16 cellular contexts compared by ENCODE assay signal in the genomic region with DNA sequence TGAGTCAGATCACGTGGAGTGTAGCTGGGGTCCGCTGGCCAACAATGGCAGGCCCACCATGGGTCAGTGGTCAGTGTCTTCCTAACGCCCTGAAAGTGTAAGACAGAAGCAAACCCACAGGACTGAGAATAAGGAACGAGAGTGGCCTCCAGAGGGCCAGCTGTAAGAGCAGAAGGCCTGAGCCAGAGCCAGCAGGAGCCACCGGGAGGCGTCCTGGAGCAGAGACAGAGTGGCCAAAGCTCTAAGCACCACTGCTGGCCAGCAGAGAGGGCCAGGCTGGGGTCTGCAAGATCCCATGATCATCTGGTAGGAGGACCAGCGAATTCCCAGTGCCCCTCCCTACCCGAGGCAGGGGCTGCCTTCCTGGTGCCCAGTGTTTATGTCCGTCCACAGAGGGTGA. TPM values are rescaled to one million over a fixed set of nuclear protein-coding genes. Genes with fewer than 3 reads are reported as not detected.
A peak's percentile ranks its signal among the peaks of the same experiment; 100 is the strongest.
DNase-seq lines count a peak whose midpoint lies in the region; ATAC-seq and TF ChIP-seq lines count a peak whose summit lies in the region.
"Had no signal": no experiment of that assay in that cellular context is flagged by ENCODE, and none has a peak within 500 bp of the region (broad histone marks: within the 10 kb centered on the region; RNA-seq: fewer than 3 reads in every experiment).

No MANE protein-coding gene starts in this region.

- no peaks in the 10 kb centered on the region for H3K27me3 Mint-ChIP-seq in osteocyte (ENCODE audit: unreplicated experiment)
- peaks cover 15% of the 10 kb centered on the region for H3K27me3 Mint-ChIP-seq in activated CD8-positive, alpha-beta memory T cell treated with anti-CD3 and anti-CD28 coated beads, Interleukin-2, amount 10 ng/mL, durations not matched to agents 7 days and 5 days

- no peaks in the 10 kb centered on the region for H3K4me1 Mint-ChIP-seq in osteocyte (ENCODE audit: unreplicated experiment)
- H3K4me1 Mint-ChIP-seq in activated CD8-positive, alpha-beta memory T cell treated with anti-CD3 and anti-CD28 coated beads, Interleukin-2, amount 10 ng/mL, durations not matched to agents 7 days and 5 days, result no peaks in the 10 kb centered on the region

- TF ChIP-seq POLR2A in ovary (IDR thresholded peaks at IDR 0.05), result no peak

- 60 to 68% (median 67%) methylated on average over 8 to 9 of the region's 9 CpGs for WGBS in ovary, 3 donors

- no peaks in the 10 kb centered on the region for H3K36me3 ChIP-seq in ovary
- H3K36me3 ChIP-seq: esophagus squamous epithelium, stomach had no signal

- TF ChIP-seq EP300 in ovary (IDR thresholded peaks at IDR 0.05), result no peak

- TF ChIP-seq CTCF in GM12873 (IDR thresholded peaks at IDR 0.05; ENCODE audit: insufficient read depth, low read depth, low read length, missing control alignments) (peak; percentile 15), epithelial cell of proximal tubule (conservative IDR thresholded peaks at IDR 0.05; ENCODE audit: low read depth, low read length) (peak; percentile 28), osteocyte (IDR thresholded peaks at IDR 0.05) (peak; percentile 34), ovary (IDR thresholded peaks at IDR 0.05) (no peak), GM10266 (IDR thresholded peaks at IDR 0.05; ENCODE audit: control insufficient read depth, insufficient read depth, low read depth, missing control alignments) (no peak)

- ATAC-seq in HG03139 (IDR thresholded peaks at IDR 0.05; ENCODE audit: unreplicated experiment), result no peak
- no peak for ATAC-seq in activated CD8-positive, alpha-beta memory T cell treated with anti-CD3 and anti-CD28 coated beads, Interleukin-2, amount 10 ng/mL, durations not matched to agents 7 days and 5 days
- ATAC-seq: activated CD4-positive, CD25-positive, alpha-beta regulatory T cell treated with anti-CD3 and anti-CD28 coated beads, Interleukin-2, amount 50 U/mL, for 24 hours had no signal

- H3K27me3 ChIP-seq in ovary, result no peaks in the 10 kb centered on the region

- CTCF ChIA-PET in activated CD8-positive, alpha-beta memory T cell treated with anti-CD3 and anti-CD28 coated beads, Interleukin-2, amount 10 ng/mL, durations not matched to agents 7 days and 5 days (lab: Charles Lee), result no interaction called here

- no peaks in the 10 kb centered on the region for H3K4me1 ChIP-seq in ovary (ENCODE audit: insufficient read depth)
- H3K4me1 ChIP-seq: esophagus squamous epithelium, stomach had no signal

- H3K4me3 ChIP-seq in epithelial cell of proximal tubule (ENCODE audit: low read depth, low read length) (no peak overlapping the region), ovary (no peak overlapping the region)
- H3K4me3 ChIP-seq: esophagus squamous epithelium, stomach had no signal

- H3K9me3 Mint-ChIP-seq in osteocyte (ENCODE audit: unreplicated experiment), result peaks cover 5% of the 10 kb centered on the region
- H3K9me3 Mint-ChIP-seq in activated CD8-positive, alpha-beta memory T cell treated with anti-CD3 and anti-CD28 coated beads, Interleukin-2, amount 10 ng/mL, durations not matched to agents 7 days and 5 days (ENCODE audit: low read depth), result no peaks in the 10 kb centered on the region

- peak; percentile 1 for DNase-seq in OCI-M1 (lab: John Stamatoyannopoulos, UW)
- DNase-seq in epithelial cell of proximal tubule (ENCODE audit: low read depth), result no peak
- DNase-seq in osteocyte (ENCODE audit: extremely low spot score, unreplicated experiment), result no peak
- no peak for DNase-seq in ovary
- DNase-seq in GM10266 (ENCODE audit: extremely low spot score), result no peak
- no peak for DNase-seq in activated CD8-positive, alpha-beta memory T cell treated with anti-CD3 and anti-CD28 coated beads, Interleukin-2, amount 10 ng/mL, durations not matched to agents 7 days and 5 days
- DNase-seq: cerebellar nuclear complex, esophagus squamous epithelium, mammary epithelial cell, NCI-H1092 treated with DMSO at 0.1 percent for 48 hours, stomach had no signal

- intact Hi-C loops in ovary (cut with DNase I), result no loop called here

- no peaks in the 10 kb centered on the region for H3K9me3 ChIP-seq in ovary
- H3K9me3 ChIP-seq: esophagus squamous epithelium had no signal

- no peak overlapping the region for H3K27ac ChIP-seq in ovary
- H3K27ac ChIP-seq: esophagus squamous epithelium, stomach had no signal

- no peak overlapping the region for H3K27ac Mint-ChIP-seq in osteocyte (ENCODE audit: unreplicated experiment)
- H3K27ac Mint-ChIP-seq in activated CD8-positive, alpha-beta memory T cell treated with anti-CD3 and anti-CD28 coated beads, Interleukin-2, amount 10 ng/mL, durations not matched to agents 7 days and 5 days, result no peak overlapping the region
- H3K27ac Mint-ChIP-seq: activated naive CD8-positive, alpha-beta T cell had no signal

- no peaks in the 10 kb centered on the region for H3K36me3 Mint-ChIP-seq in osteocyte (ENCODE audit: unreplicated experiment)
- H3K36me3 Mint-ChIP-seq in activated CD8-positive, alpha-beta memory T cell treated with anti-CD3 and anti-CD28 coated beads, Interleukin-2, amount 10 ng/mL, durations not matched to agents 7 days and 5 days, result no peaks in the 10 kb centered on the region
- H3K36me3 Mint-ChIP-seq: activated naive CD8-positive, alpha-beta T cell had no signal

- no peak overlapping the region for H3K4me3 Mint-ChIP-seq in osteocyte (ENCODE audit: unreplicated experiment)
- no peak overlapping the region for H3K4me3 Mint-ChIP-seq in activated CD8-positive, alpha-beta memory T cell treated with anti-CD3 and anti-CD28 coated beads, Interleukin-2, amount 10 ng/mL, durations not matched to agents 7 days and 5 days
- H3K4me3 Mint-ChIP-seq: activated naive CD8-positive, alpha-beta T cell had no signal

RNA-seq across cellular contexts. Expression of gene CCDC201, which starts 9.2 kb away (rescaled TPM):
- total RNA-seq in epithelial cell of proximal tubule (not detected in 2 replicates), osteocyte (not detected in 2 replicates), ovary (not detected)
- polyA plus RNA-seq in ovary, result under 1 TPM in 1 of 2 donors, not detected in 1; 0.15 TPM
- not detected for total RNA-seq in activated CD8-positive, alpha-beta memory T cell treated with anti-CD3 and anti-CD28 coated beads, Interleukin-2, amount 10 ng/mL, durations not matched to agents 7 days and 5 days
- total RNA-seq: esophagus squamous epithelium, mammary epithelial cell, OCI-LY7, stomach had no signal
- polyA plus RNA-seq: mammary epithelial cell, stomach had no signal

RNA-seq across cellular contexts. Expression of gene IGFBP1, which starts 24.6 kb away (rescaled TPM):
- 4.6 and 16.5 TPM in 2 replicates for total RNA-seq in epithelial cell of proximal tubule
- total RNA-seq in osteocyte, result 1.9 and 2.4 TPM in 2 replicates
- total RNA-seq in ovary, result 100 to 1,000 TPM in 1 of 7 donors, 10 to 100 TPM in 1, 1 to 10 TPM in 4, not detected in 1; 1.1 to 197 (median 3.5) TPM
- 1 to 10 TPM; 3.5 to 5.4 TPM for polyA plus RNA-seq in ovary
- not detected for total RNA-seq in activated CD8-positive, alpha-beta memory T cell treated with anti-CD3 and anti-CD28 coated beads, Interleukin-2, amount 10 ng/mL, durations not matched to agents 7 days and 5 days
- total RNA-seq: esophagus squamous epithelium, OCI-LY7 had no signal
- polyA plus RNA-seq: mammary epithelial cell, stomach had no signal

RNA-seq across cellular contexts. Expression of gene IGFBP3, which starts 57.4 kb away (rescaled TPM):
- 77.8 and 338 TPM in 2 replicates for total RNA-seq in epithelial cell of proximal tubule
- total RNA-seq in osteocyte, result 294 and 321 TPM in 2 replicates
- 100 to 1,000 TPM in 6 of 7 donors, 10 to 100 TPM in 1; 51.6 to 648 (median 173) TPM for total RNA-seq in ovary
- 100 to 1,000 TPM; 174 to 272 TPM for polyA plus RNA-seq in ovary
- total RNA-seq in activated CD8-positive, alpha-beta memory T cell treated with anti-CD3 and anti-CD28 coated beads, Interleukin-2, amount 10 ng/mL, durations not matched to agents 7 days and 5 days, result 10 to 100 TPM; 10.5 to 17.8 TPM
- total RNA-seq: OCI-LY7 had no signal

Comparison
In these comparisons a context has a peak if more than half of its experiments do, and no peak if none do; other contexts are left out.
1. CTCF ChIP-seq: peak in GM12873 (single experiment), epithelial cell of proximal tubule (single experiment) and osteocyte (single experiment); none in ovary (0 of 3) and GM10266 (single experiment).